In genomic region chr6:151147118-151147832, GRCh38 we compare ENCODE assay signal across 25 cellular contexts.
DNase-seq lines count a peak whose midpoint lies in the region; ATAC-seq and TF ChIP-seq lines count a peak whose summit lies in the region.
"Had no signal": no experiment of that assay in that cellular context is flagged by ENCODE, and none has a peak within 500 bp of the region (broad histone marks: within the 10 kb centered on the region; RNA-seq: fewer than 3 reads in every experiment).

No MANE protein-coding gene starts in this region.

- H3K27ac ChIP-seq in right atrium auricular region (no peak overlapping the region), heart right ventricle (peak overlapping the region in 1 of 10 donors; percentile 6)
- H3K27ac ChIP-seq: 22Rv1; BLaER1 treated with 17β-estradiol and CSF1 and Interleukin-3, amounts not matched to agents 10 nM and 100 nM; GM23248; KMS-11; SJSA1 had no signal

- H3K36me3 Mint-ChIP-seq in nephron (ENCODE audit: low read depth), result peaks cover 3% of the 10 kb centered on the region
- no peaks in the 10 kb centered on the region for H3K36me3 Mint-ChIP-seq in immature natural killer cell
- H3K36me3 Mint-ChIP-seq in activated naive CD8-positive, alpha-beta T cell treated with anti-CD3 and anti-CD28 coated beads, Interleukin-2, amount 50 U/mL, for 24 hours (ENCODE audit: low read depth), result no peaks in the 10 kb centered on the region
- H3K36me3 Mint-ChIP-seq: CD8-positive, alpha-beta T cell had no signal

- H3K4me3 Mint-ChIP-seq in nephron (peak overlapping the region in 1 of 3 experiments; percentile 31), immature natural killer cell (no peak overlapping the region)
- no peak overlapping the region for H3K4me3 Mint-ChIP-seq in activated naive CD8-positive, alpha-beta T cell treated with anti-CD3 and anti-CD28 coated beads, Interleukin-2, amount 50 U/mL, for 24 hours
- H3K4me3 Mint-ChIP-seq: CD8-positive, alpha-beta T cell had no signal

- H3K27ac Mint-ChIP-seq in nephron, result peak overlapping the region; percentile 83 to 95 (median 93)
- no peak overlapping the region for H3K27ac Mint-ChIP-seq in immature natural killer cell
- no peak overlapping the region for H3K27ac Mint-ChIP-seq in activated naive CD8-positive, alpha-beta T cell treated with anti-CD3 and anti-CD28 coated beads, Interleukin-2, amount 50 U/mL, for 24 hours
- H3K27ac Mint-ChIP-seq: CD8-positive, alpha-beta T cell had no signal

- H3K4me1 ChIP-seq in right atrium auricular region (peaks cover 0 to 17% of the 10 kb centered on the region in 2 donors), heart right ventricle (peaks cover 0 to 29% (median 9%) of the 10 kb centered on the region in 9 donors)
- H3K4me1 ChIP-seq: SJSA1 had no signal

- WGBS in heart right ventricle, 2 donors, result 71 to 77% methylated on average over 14 of the region's 14 CpGs

- H3K36me3 ChIP-seq in right atrium auricular region, result no peaks in the 10 kb centered on the region
- no peaks in the 10 kb centered on the region for H3K36me3 ChIP-seq in heart right ventricle
- H3K36me3 ChIP-seq: BLaER1 treated with 17β-estradiol and CSF1 and Interleukin-3, amounts not matched to agents 10 nM and 100 nM; SJSA1 had no signal

- no peak for DNase-seq in Right ventricle myocardium inferior (ENCODE audit: missing footprints)
- no peak for DNase-seq in right atrium auricular region (ENCODE audit: low spot score)
- DNase-seq in heart right ventricle, result no peak
- DNase-seq in NCI-H187 (lab: John Stamatoyannopoulos, UW), result no peak
- DNase-seq in immature natural killer cell, result no peak
- no peak for DNase-seq in activated naive CD8-positive, alpha-beta T cell treated with anti-CD3 and anti-CD28 coated beads, Interleukin-2, amount 50 U/mL, for 24 hours
- DNase-seq in middle frontal gyrus (ENCODE audit: extremely low spot score, low spot score), result no peak
- DNase-seq: CD8-positive, alpha-beta T cell; DND-41; GM23248; HCEC 1CT; IMR-90; NCI-H1105; NCI-H146; NCI-H2029 treated with DMSO at 0.1 percent for 48 hours; NCI-H226; NCI-H510A treated with DMSO at 0.1 percent for 48 hours; NCI-H748 treated with DMSO at 0.1 percent for 48 hours; NK-92 treated with Interleukin-12 subunit alpha and Interleukin-12 subunit beta, amount 100 ng/mL, for 24 hours had no signal

- H3K27me3 ChIP-seq in right atrium auricular region (no peaks in the 10 kb centered on the region), heart right ventricle (no peaks in the 10 kb centered on the region)
- H3K27me3 ChIP-seq: BLaER1 treated with 17β-estradiol and CSF1 and Interleukin-3, amounts not matched to agents 10 nM and 100 nM; SJSA1 had no signal

- H3K9me3 Mint-ChIP-seq in nephron, result no peaks in the 10 kb centered on the region
- H3K9me3 Mint-ChIP-seq in immature natural killer cell, result no peaks in the 10 kb centered on the region
- no peaks in the 10 kb centered on the region for H3K9me3 Mint-ChIP-seq in activated naive CD8-positive, alpha-beta T cell treated with anti-CD3 and anti-CD28 coated beads, Interleukin-2, amount 50 U/mL, for 24 hours

- intact Hi-C loops in Right ventricle myocardium inferior (cut with DNase I) (loop anchor here (10.0 kb wide), 2 partner anchors 132 to 178 kb away; no protein-coding TSS in a partner anchor), heart right ventricle (cut with DNase I) (no loop called here)

- H3K4me1 Mint-ChIP-seq in nephron (peaks cover 61% of the 10 kb centered on the region), immature natural killer cell (no peaks in the 10 kb centered on the region)
- no peaks in the 10 kb centered on the region for H3K4me1 Mint-ChIP-seq in activated naive CD8-positive, alpha-beta T cell treated with anti-CD3 and anti-CD28 coated beads, Interleukin-2, amount 50 U/mL, for 24 hours

- TF ChIP-seq CTCF in right atrium auricular region (IDR thresholded peaks at IDR 0.05), result no peak
- no peak for TF ChIP-seq CTCF in heart right ventricle (IDR thresholded peaks at IDR 0.05)
- no peak for TF ChIP-seq CTCF in nephron (IDR thresholded peaks at IDR 0.05; ENCODE audit: unreplicated experiment in 3 of 3)

- ATAC-seq in Right ventricle myocardium inferior (peak; percentile 63), heart right ventricle (peak in 6 of 8 donors; percentile 14 to 83 (median 43))
- no peak for ATAC-seq in activated naive CD8-positive, alpha-beta T cell treated with anti-CD3 and anti-CD28 coated beads, Interleukin-2, amount 50 U/mL, for 24 hours
- ATAC-seq: CD8-positive, alpha-beta T cell; GM12878 had no signal

- H3K4me3 ChIP-seq in right atrium auricular region (no peak overlapping the region), heart right ventricle (no peak overlapping the region)
- H3K4me3 ChIP-seq: BLaER1 treated with 17β-estradiol and CSF1 and Interleukin-3, amounts not matched to agents 10 nM and 100 nM; GM12878; GM23248; SJSA1 had no signal

- no peaks in the 10 kb centered on the region for H3K27me3 Mint-ChIP-seq in nephron (ENCODE audit: low read depth)
- peaks cover 2 to 7% (median 2%) of the 10 kb centered on the region in 3 donors for H3K27me3 Mint-ChIP-seq in immature natural killer cell (ENCODE audit: low read depth in 3 of 3)
- peaks cover 17% of the 10 kb centered on the region for H3K27me3 Mint-ChIP-seq in activated naive CD8-positive, alpha-beta T cell treated with anti-CD3 and anti-CD28 coated beads, Interleukin-2, amount 50 U/mL, for 24 hours

- H3K9me3 ChIP-seq in right atrium auricular region (no peaks in the 10 kb centered on the region), heart right ventricle (peaks cover 0 to 7% (median 0%) of the 10 kb centered on the region in 11 donors)
- H3K9me3 ChIP-seq: BLaER1 treated with 17β-estradiol and CSF1 and Interleukin-3, amounts not matched to agents 10 nM and 100 nM; SJSA1 had no signal

Comparison
In these comparisons a context has a peak if more than half of its experiments do, and no peak if none do; other contexts are left out.
1. H3K27ac Mint-ChIP-seq: peak in nephron (3 of 3); none in immature natural killer cell (0 of 6) and activated naive CD8-positive, alpha-beta T cell treated with anti-CD3 and anti-CD28 coated beads, Interleukin-2, amount 50 U/mL, for 24 hours (single experiment).